Comparison of ENCODE assay signal across 10 cellular contexts in genomic region chr22:31750365-31751284, GRCh38. TPM values are rescaled to one million over a fixed set of nuclear protein-coding genes. Genes with fewer than 3 reads are reported as not detected.
DNase-seq lines count a peak whose midpoint lies in the region; ATAC-seq, FAIRE-seq and TF ChIP-seq lines count a peak whose summit lies in the region.
"Had no signal": no experiment of that assay in that cellular context is flagged by ENCODE, and none has a peak within 500 bp of the region (broad histone marks: within the 10 kb centered on the region; RNA-seq: fewer than 3 reads in every experiment).

No MANE protein-coding gene starts in this region.

- H3K4me1 ChIP-seq in H9 (ENCODE audit: insufficient read depth, low read length) (peaks cover 8% of the 10 kb centered on the region), gastroesophageal sphincter (peaks cover 0 to 69% (median 23%) of the 10 kb centered on the region in 3 donors), small intestine (ENCODE audit: control insufficient read depth in 2 of 2, insufficient read depth in 1 of 2, low read depth in 1 of 2, low read length in 1 of 2) (peaks cover 2 to 5% of the 10 kb centered on the region in 2 donors)

- H3K18ac ChIP-seq in H9 (ENCODE audit: insufficient read length, low read depth, low read length): no peak overlapping the region

- H2AK5ac ChIP-seq in H9 (ENCODE audit: insufficient read length, low read length): no peak overlapping the region

- DNase-seq in H9 (no peak), WTC11 (ENCODE audit: low spot score) (no peak), small intestine (no peak), hepatic stellate cell (ENCODE audit: low spot score) (no peak)
- no peak for DNase-seq in activated CD4-positive, CD25-positive, alpha-beta regulatory T cell treated with anti-CD3 and anti-CD28 coated beads, Interleukin-2, amount 50 U/mL, for 72 hours

- H3K9me3 Mint-ChIP-seq in H9: no peaks in the 10 kb centered on the region; a peak in 1 of 5 replicates
- H3K9me3 Mint-ChIP-seq in WTC11: no peaks in the 10 kb centered on the region

- H3K27ac Mint-ChIP-seq in H9 (peak overlapping the region; percentile 68 to 94 (median 93); a peak in 4 of 7 replicates), WTC11 (peak overlapping the region; percentile 51)

- CTCF ChIA-PET in WTC11 (lab: Charles Lee): interaction anchor here (1.2 to 3.9 kb wide), 4 partner anchors 85 to 220 kb away, joined by 4 to 38 read pairs (median 7); partner anchors contain the start of gene PISD

- H3T11ph ChIP-seq in H9 (ENCODE audit: low read length): no peak overlapping the region

- H4K5ac ChIP-seq in H9 (ENCODE audit: insufficient read length, low read depth, low read length): no peak overlapping the region

- TF ChIP-seq CTCF in H9 (conservative IDR thresholded peaks at IDR 0.05) (no peak), WTC11 (IDR thresholded peaks at IDR 0.05) (no peak), gastroesophageal sphincter (IDR thresholded peaks at IDR 0.05) (no peak)

- H3K27ac ChIP-seq in H9 (ENCODE audit: insufficient read length, low read depth, low read length) (no peak overlapping the region), gastroesophageal sphincter (peak overlapping the region; percentile 52 to 88 (median 86)), small intestine (ENCODE audit: low read depth in 1 of 2, low read length in 1 of 2) (peak overlapping the region; percentile 30 to 51)

- H4K20me1 ChIP-seq in H9 (ENCODE audit: control insufficient read depth, insufficient read depth, insufficient read length): no peaks in the 10 kb centered on the region

- H2BK120ac ChIP-seq in H9 (ENCODE audit: low read depth, low read length, poor library complexity, severe bottlenecking): no peak overlapping the region

- no peak for TF ChIP-seq EP300 in gastroesophageal sphincter (IDR thresholded peaks at IDR 0.05)

- no peak overlapping the region for H4K91ac ChIP-seq in H9 (ENCODE audit: insufficient read length, low read depth, low read length)

- H3K4me3 Mint-ChIP-seq in H9: peak overlapping the region; percentile 90 to 95
- H3K4me3 Mint-ChIP-seq in WTC11: peak overlapping the region; percentile 93

- no peak overlapping the region for H3K56ac ChIP-seq in H9 (ENCODE audit: insufficient read length, low read depth, low read length)

- H4K8ac ChIP-seq in H9 (replicated peaks; ENCODE audit: insufficient read length, low read depth, low read length): no peak overlapping the region

- peaks cover 14% of the 10 kb centered on the region; the same call in 1 of the 2 replicates for H3K79me2 ChIP-seq in H9 (ENCODE audit: insufficient read depth, low read length)

- H3K14ac ChIP-seq in H9 (ENCODE audit: insufficient read depth, low read length): no peak overlapping the region

- no peak overlapping the region for H2BK5ac ChIP-seq in H9 (ENCODE audit: insufficient read length, low read length)

- H3K4me1 Mint-ChIP-seq in H9 (peaks cover 58 to 59% of the 10 kb centered on the region in 2 experiments), WTC11 (peaks cover 46% of the 10 kb centered on the region)

- H3K4me3 ChIP-seq in gastroesophageal sphincter (peak overlapping the region; percentile 98), small intestine (ENCODE audit: low read depth in 1 of 2, low read length in 2 of 2) (peak overlapping the region in 1 of 2 donors; percentile 24)

- POLR2A ChIA-PET in WTC11 (lab: Charles Lee): interaction anchor here (0.7 kb wide), 1 partner anchor 94 kb away, joined by 4 read pairs; no protein-coding TSS in a partner anchor

- no peak overlapping the region for H2BK15ac ChIP-seq in H9 (ENCODE audit: low read depth, low read length)

- H2BK12ac ChIP-seq in H9 (ENCODE audit: insufficient read length, low read depth, low read length): no peak overlapping the region

- H3K9ac ChIP-seq in H9 (ENCODE audit: extremely low read depth, insufficient read length, low read length): peak overlapping the region; percentile 29

- no peaks in the 10 kb centered on the region for H3K9me3 ChIP-seq in H9 (ENCODE audit: control insufficient read depth, low read depth, low read length)
- H3K9me3 ChIP-seq in gastroesophageal sphincter: no peaks in the 10 kb centered on the region
- H3K9me3 ChIP-seq in small intestine (ENCODE audit: control insufficient read depth, low read depth): no peaks in the 10 kb centered on the region

- H3K4ac ChIP-seq in H9 (ENCODE audit: low read depth, low read length): no peak overlapping the region

- no peak for ATAC-seq in WTC11
- no peak for ATAC-seq in gastroesophageal sphincter
- no peak for ATAC-seq in GM21367 (IDR thresholded peaks at IDR 0.05; ENCODE audit: unreplicated experiment)
- no peak for ATAC-seq in GM18505 (IDR thresholded peaks at IDR 0.05; ENCODE audit: unreplicated experiment)

- H3K36me3 Mint-ChIP-seq in H9 (ENCODE audit: insufficient read depth in 1 of 3, low read depth in 3 of 3): peaks cover 7 to 21% (median 15%) of the 10 kb centered on the region in 3 experiments; a peak in 5 of 7 replicates
- H3K36me3 Mint-ChIP-seq in WTC11: peaks cover 15% of the 10 kb centered on the region

- H3K4me2 ChIP-seq in H9 (ENCODE audit: insufficient read depth, insufficient read length, low read length): peak overlapping the region; percentile 11

- peaks cover 0 to 6% of the 10 kb centered on the region in 2 donors for H3K36me3 ChIP-seq in gastroesophageal sphincter
- H3K36me3 ChIP-seq in small intestine (ENCODE audit: control insufficient read depth in 2 of 2, insufficient read depth in 2 of 2, low read length in 2 of 2): no peaks in the 10 kb centered on the region

- no peak overlapping the region for H2BK20ac ChIP-seq in H9 (ENCODE audit: low read depth, low read length, poor library complexity, severe bottlenecking)

- no peak for FAIRE-seq in small intestine (lab: Jason Lieb, UNC)
- FAIRE-seq: H54, islet of Langerhans had no signal

- H3K27me3 Mint-ChIP-seq in H9 (ENCODE audit: low read depth): no peaks in the 10 kb centered on the region
- no peaks in the 10 kb centered on the region for H3K27me3 Mint-ChIP-seq in WTC11 (ENCODE audit: low read depth)

- peaks cover 21% of the 10 kb centered on the region for H3K23me2 ChIP-seq in H9 (ENCODE audit: insufficient read length, low read depth, low read length, poor library complexity, severe bottlenecking)

- WGBS in H9 (ENCODE audit: extremely low coverage, insufficient read length, low lambda C conversion rate): no CpG with 5 or more reads among the region's 16 CpGs
- 35 to 51% methylated on average over 7 to 13 of the region's 16 CpGs for WGBS in gastroesophageal sphincter (ENCODE audit: low coverage in 1 of 2), 2 donors
- 66 to 67% (median 66%) methylated on average over 16 of the region's 16 CpGs for WGBS in small intestine, 3 donors

- H3K27me3 ChIP-seq in H9 (ENCODE audit: insufficient read depth, low read length): no peaks in the 10 kb centered on the region
- H3K27me3 ChIP-seq in gastroesophageal sphincter: no peaks in the 10 kb centered on the region
- no peaks in the 10 kb centered on the region for H3K27me3 ChIP-seq in small intestine (ENCODE audit: control insufficient read depth in 2 of 2, insufficient read depth in 2 of 2, low read length in 2 of 2)

- no peak overlapping the region for H2AFZ ChIP-seq in H9 (ENCODE audit: low read length)

- no peak overlapping the region for H3K23ac ChIP-seq in H9 (ENCODE audit: insufficient read length, low read depth, low read length)

- H3K79me1 ChIP-seq in H9 (ENCODE audit: insufficient read depth, low read depth, low read length, poor library complexity, severe bottlenecking): peaks cover 3% of the 10 kb centered on the region

- TF ChIP-seq POLR2A in gastroesophageal sphincter (IDR thresholded peaks at IDR 0.05) (no peak), GM18505 (IDR thresholded peaks at IDR 0.05; ENCODE audit: borderline replicate concordance, extremely low read depth, insufficient read depth, insufficient read length) (no peak)

TF ChIP-seq in WTC11, 78 proteins besides CTCF, POLR2A, EP300 and RAD21 (continues in another document):
- TF ChIP-seq ZNF121 (CRISPR knock-in tag; IDR thresholded peaks at IDR 0.05) (peak; percentile 58; the same call in 1 of the 2 replicates), PRRX2 (CRISPR knock-in tag; IDR thresholded peaks at IDR 0.05) (no peak), NFE2L1 (CRISPR knock-in tag; IDR thresholded peaks at IDR 0.05) (no peak)
- TF ChIP-seq, protein P1, sequence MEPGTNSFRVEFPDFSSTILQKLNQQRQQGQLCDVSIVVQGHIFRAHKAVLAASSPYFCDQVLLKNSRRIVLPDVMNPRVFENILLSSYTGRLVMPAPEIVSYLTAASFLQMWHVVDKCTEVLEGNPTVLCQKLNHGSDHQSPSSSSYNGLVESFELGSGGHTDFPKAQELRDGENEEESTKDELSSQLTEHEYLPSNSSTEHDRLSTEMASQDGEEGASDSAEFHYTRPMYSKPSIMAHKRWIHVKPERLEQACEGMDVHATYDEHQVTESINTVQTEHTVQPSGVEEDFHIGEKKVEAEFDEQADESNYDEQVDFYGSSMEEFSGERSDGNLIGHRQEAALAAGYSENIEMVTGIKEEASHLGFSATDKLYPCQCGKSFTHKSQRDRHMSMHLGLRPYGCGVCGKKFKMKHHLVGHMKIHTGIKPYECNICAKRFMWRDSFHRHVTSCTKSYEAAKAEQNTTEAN (CRISPR knock-in tag; IDR thresholded peaks at IDR 0.05): no peak

RNA-seq across cellular contexts. Expression of gene PRR14L, which starts 0.7 kb away (rescaled TPM):
- total RNA-seq in H9 (2021): 127 and 138 TPM in 2 replicates
- total RNA-seq in WTC11 (2021): 84.7 to 90.1 TPM (median 89.3 TPM) in 3 replicates
- total RNA-seq in gastroesophageal sphincter: 10 to 100 TPM; 16.0 to 24.5 (median 19.0) TPM
- 10 to 100 TPM in 1 of 3 donors, 1 to 10 TPM in 2; 6.2 to 11.3 (median 7.4) TPM for polyA plus RNA-seq in small intestine

RNA-seq across cellular contexts. Expression of gene DEPDC5, which starts 3.2 kb away (rescaled TPM):
- 26.8 and 29.2 TPM in 2 replicates for total RNA-seq in H9 (2021)
- 26.4 to 40.5 TPM (median 33.4 TPM) in 3 replicates for total RNA-seq in WTC11 (2021)
- 10 to 100 TPM; 10.5 to 27.9 (median 16.0) TPM for total RNA-seq in gastroesophageal sphincter
- 10 to 100 TPM; 11.1 to 15.2 (median 12.2) TPM for polyA plus RNA-seq in small intestine
